Comparison of ENCODE assay signal across 22 cellular contexts in genomic region chr7:151023211-151023610, GRCh38. TPM values are rescaled to one million over a fixed set of nuclear protein-coding genes. Genes with fewer than 3 reads are reported as not detected.
DNase-seq lines count a peak whose midpoint lies in the region; ATAC-seq and TF ChIP-seq lines count a peak whose summit lies in the region.
"Had no signal": no experiment of that assay in that cellular context is flagged by ENCODE, and none has a peak within 500 bp of the region (broad histone marks: within the 10 kb centered on the region; RNA-seq: fewer than 3 reads in every experiment).

No MANE protein-coding gene starts in this region.

- no peaks in the 10 kb centered on the region for H3K27me3 ChIP-seq in right cardiac atrium (ENCODE audit: control insufficient read depth, insufficient read depth)

- H3K36me3 Mint-ChIP-seq in glutamatergic neuron (ENCODE audit: unreplicated experiment) = no peaks in the 10 kb centered on the region

- ATAC-seq in Right ventricle myocardium inferior = no peak
- no peak for ATAC-seq in right cardiac atrium

- peaks cover 25% of the 10 kb centered on the region for H3K27me3 Mint-ChIP-seq in glutamatergic neuron (ENCODE audit: unreplicated experiment)

- H3K4me1 ChIP-seq in right cardiac atrium (ENCODE audit: control insufficient read depth, insufficient read depth, low read length) = peaks cover 8% of the 10 kb centered on the region

- intact Hi-C loops in Right ventricle myocardium inferior (cut with DNase I) (no loop called here), right cardiac atrium (cut with DNase I) (loop anchor here in 2 of 4 donors (10.0 kb wide), 2 partner anchors 62 to 92 kb away; partner anchors contain the start of genes AGAP3 (in 1 of the 2), FASTK (in 1 of the 2) and TMUB1 (in 1 of the 2))

- no peak for TF ChIP-seq CTCF in glutamatergic neuron (IDR thresholded peaks at IDR 0.05; ENCODE audit: partially characterized antibody, unreplicated experiment)

- no peak overlapping the region for H3K27ac ChIP-seq in right cardiac atrium (ENCODE audit: low read length)
- H3K27ac ChIP-seq: GM23248 had no signal

- H3K4me3 Mint-ChIP-seq in glutamatergic neuron (ENCODE audit: unreplicated experiment) = peak overlapping the region; percentile 72
- H3K4me3 Mint-ChIP-seq: B cell; CD4-positive, alpha-beta T cell had no signal

- H3K9me3 Mint-ChIP-seq in glutamatergic neuron (ENCODE audit: unreplicated experiment) = peaks cover 31% of the 10 kb centered on the region
- H3K9me3 Mint-ChIP-seq: CD4-positive, alpha-beta T cell had no signal

- H3K9me3 ChIP-seq in right cardiac atrium (ENCODE audit: control insufficient read depth, low read length) = no peaks in the 10 kb centered on the region
- H3K9me3 ChIP-seq: Caco-2, MG63 had no signal

- WGBS in right cardiac atrium = 58% methylated on average over 12 of the region's 12 CpGs

- H3K27ac Mint-ChIP-seq in glutamatergic neuron (ENCODE audit: unreplicated experiment) = peak overlapping the region; percentile 56
- H3K27ac Mint-ChIP-seq: B cell; CD4-positive, alpha-beta T cell had no signal

- DNase-seq in Right ventricle myocardium inferior (ENCODE audit: missing footprints) (peak; percentile 31), right cardiac atrium (no peak), glutamatergic neuron (peak; percentile 75), superior temporal gyrus (ENCODE audit: extremely low spot score) (no peak), iPS-NIHi7 (ENCODE audit: extremely low spot score) (no peak)
- no peak for DNase-seq in stimulated activated CD4-positive, alpha-beta T cell treated with anti-CD3 and anti-CD28 coated beads, Interleukin-15, amount 100 ng/mL, for 24 hours
- DNase-seq: Caco-2; CD4-positive, alpha-beta T cell; DMS53; GM23248; HCEC 1CT; Kasumi-1; MG63; NCI-H1092; NCI-H1436 treated with DMSO at 0.1 percent for 48 hours; NCI-H2029; NCI-H446 treated with DMSO at 0.1 percent for 48 hours; NCI-H69; NK-92 treated with Interleukin-12 subunit alpha and Interleukin-12 subunit beta, amount 100 ng/mL, for 24 hours; Right ventricle myocardium superior had no signal

- H3K4me3 ChIP-seq in right cardiac atrium (ENCODE audit: low read length) = no peak overlapping the region
- H3K4me3 ChIP-seq: GM23248, MG63 had no signal

- peaks cover 42% of the 10 kb centered on the region for H3K4me1 Mint-ChIP-seq in glutamatergic neuron (ENCODE audit: low read depth, unreplicated experiment)

RNA-seq across cellular contexts. Expression of gene ATG9B, which starts 1.1 kb away (rescaled TPM):
- total RNA-seq in Right ventricle myocardium inferior (not detected), right cardiac atrium (under 1 TPM in 2 of 4 donors, not detected in 2; 0.18 to 0.23 TPM), glutamatergic neuron (ENCODE audit: unreplicated experiment) (9.4 TPM)
- 0.43 TPM for polyA plus RNA-seq in right cardiac atrium
- total RNA-seq: A172, GM23248, Right ventricle myocardium superior had no signal

RNA-seq across cellular contexts. Expression of gene ABCB8, which starts 5.0 kb away (rescaled TPM):
- 24.5 TPM for total RNA-seq in Right ventricle myocardium inferior
- total RNA-seq in right cardiac atrium = 10 to 100 TPM; 20.9 to 24.5 (median 23.4) TPM
- 19.6 TPM for polyA plus RNA-seq in right cardiac atrium
- total RNA-seq in glutamatergic neuron (ENCODE audit: unreplicated experiment) = 57.1 TPM

RNA-seq across cellular contexts. Expression of gene ASIC3, which starts 25.1 kb away (rescaled TPM):
- total RNA-seq in Right ventricle myocardium inferior = 5.5 TPM
- 1 to 10 TPM; 4.0 to 6.5 (median 5.0) TPM for total RNA-seq in right cardiac atrium
- 5.3 TPM for polyA plus RNA-seq in right cardiac atrium
- total RNA-seq in glutamatergic neuron (ENCODE audit: unreplicated experiment) = 10.8 TPM

RNA-seq across cellular contexts. Expression of gene NOS3, which starts 32.4 kb away (rescaled TPM):
- total RNA-seq in Right ventricle myocardium inferior = 19.4 TPM
- total RNA-seq in right cardiac atrium = 10 to 100 TPM; 20.5 to 80.4 (median 24.7) TPM
- polyA plus RNA-seq in right cardiac atrium = 13.5 TPM
- 0.86 TPM for total RNA-seq in glutamatergic neuron (ENCODE audit: unreplicated experiment)

RNA-seq across cellular contexts. Expression of gene CDK5, which starts 34.5 kb away (rescaled TPM):
- 6.7 TPM for total RNA-seq in Right ventricle myocardium inferior
- 10 to 100 TPM in 1 of 4 donors, 1 to 10 TPM in 3; 6.2 to 11.2 (median 7.4) TPM for total RNA-seq in right cardiac atrium
- 6.5 TPM for polyA plus RNA-seq in right cardiac atrium
- 52.9 TPM for total RNA-seq in glutamatergic neuron (ENCODE audit: unreplicated experiment)

Comparison
In these comparisons a context has a peak if more than half of its experiments do, and no peak if none do; other contexts are left out.
1. DNase-seq: peak in Right ventricle myocardium inferior (single experiment) and glutamatergic neuron (single experiment); none in right cardiac atrium (0 of 3), superior temporal gyrus (single experiment), stimulated activated CD4-positive, alpha-beta T cell treated with anti-CD3 and anti-CD28 coated beads, Interleukin-15, amount 100 ng/mL, for 24 hours (single experiment) and iPS-NIHi7 (single experiment).